In the genomic region with DNA sequence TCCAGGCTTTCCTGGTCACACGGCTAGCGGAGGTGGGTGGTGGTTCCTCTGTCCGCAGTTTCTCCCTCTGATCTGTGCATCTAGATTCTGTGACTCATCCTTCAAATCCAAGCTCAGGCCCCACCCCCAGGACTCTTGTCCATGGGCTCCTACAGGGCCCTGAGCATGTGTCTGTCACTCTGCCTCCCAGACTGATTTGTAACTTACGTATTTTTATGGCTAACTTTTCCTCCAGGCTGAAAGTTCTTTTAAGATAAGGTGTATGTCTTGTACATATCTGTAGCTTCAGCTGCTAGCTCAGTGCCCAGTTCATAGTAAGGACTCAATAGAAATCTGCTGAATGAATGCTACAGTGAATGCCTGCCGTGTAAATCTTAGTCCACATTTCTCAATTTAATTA, we compare ENCODE assay signal across 15 cellular contexts. TPM values are rescaled to one million over a fixed set of nuclear protein-coding genes. Genes with fewer than 3 reads are reported as not detected.
DNase-seq lines count a peak whose midpoint lies in the region; ATAC-seq and TF ChIP-seq lines count a peak whose summit lies in the region.
"Had no signal": no experiment of that assay in that cellular context is flagged by ENCODE, and none has a peak within 500 bp of the region (broad histone marks: within the 10 kb centered on the region; RNA-seq: fewer than 3 reads in every experiment).

No MANE protein-coding gene starts in this region.

- TF ChIP-seq CTCF in BE2C (IDR thresholded peaks at IDR 0.05; ENCODE audit: low read depth, low read length) (no peak), adrenal gland (IDR thresholded peaks at IDR 0.05) (no peak), left lung (IDR thresholded peaks at IDR 0.05) (no peak)

- no peaks in the 10 kb centered on the region for H3K27me3 ChIP-seq in BE2C
- H3K27me3 ChIP-seq in adrenal gland, result no peaks in the 10 kb centered on the region
- no peaks in the 10 kb centered on the region for H3K27me3 ChIP-seq in left lung

- intact Hi-C loops in adrenal gland (cut with DNase I), result no loop called here
- intact Hi-C loops in left lung (cut with DNase I), result no loop called here

- WGBS in adrenal gland, 4 donors, result 45 to 63% (median 48%) methylated on average over 5 of the region's 5 CpGs

- DNase-seq in BE2C (peak; percentile 66), HT1080 (ENCODE audit: low read depth) (peak; percentile 90), adrenal gland (peak in 4 of 7 donors; percentile 52 to 66 (median 54)), left lung (no peak)
- no peak for DNase-seq in stimulated activated CD4-positive, alpha-beta T cell treated with anti-CD3 and anti-CD28 coated beads, Interleukin-4, amount 100 ng/mL, for 1 hour
- DNase-seq: activated CD4-positive, alpha-beta T cell treated with anti-CD3 and anti-CD28 coated beads, Interleukin-2, amount 50 U/mL, for 48 hours; activated naive CD8-positive, alpha-beta T cell treated with anti-CD3 and anti-CD28 coated beads for 36 hours; left ventricle myocardium superior; NCI-H2081; retina; Right ventricle myocardium superior had no signal

- H3K4me1 ChIP-seq in BE2C, result no peaks in the 10 kb centered on the region
- H3K4me1 ChIP-seq in adrenal gland (replicated peaks in 1 of 2), result no peaks in the 10 kb centered on the region
- H3K4me1 ChIP-seq in left lung, result peaks cover 6 to 11% of the 10 kb centered on the region in 2 donors

- ATAC-seq in left lung, result peak; percentile 20
- ATAC-seq in GM21367 (IDR thresholded peaks at IDR 0.05; ENCODE audit: unreplicated experiment), result no peak
- no peak for ATAC-seq in HG03354 (IDR thresholded peaks at IDR 0.05; ENCODE audit: poor library complexity, severe bottlenecking, unreplicated experiment)
- no peak for ATAC-seq in HG03039 (IDR thresholded peaks at IDR 0.05; ENCODE audit: unreplicated experiment)
- ATAC-seq: left ventricle myocardium superior had no signal

- H3K27ac ChIP-seq in adrenal gland, result no peak overlapping the region
- no peak overlapping the region for H3K27ac ChIP-seq in left lung
- H3K27ac ChIP-seq: epithelial cell of prostate had no signal

- H3K36me3 ChIP-seq in BE2C, result no peaks in the 10 kb centered on the region
- no peaks in the 10 kb centered on the region for H3K36me3 ChIP-seq in adrenal gland (replicated peaks in 1 of 2)
- no peaks in the 10 kb centered on the region for H3K36me3 ChIP-seq in left lung

- H3K9me3 ChIP-seq in BE2C, result no peaks in the 10 kb centered on the region
- no peaks in the 10 kb centered on the region for H3K9me3 ChIP-seq in adrenal gland (replicated peaks in 1 of 3)
- no peaks in the 10 kb centered on the region for H3K9me3 ChIP-seq in left lung

- no peak for TF ChIP-seq POLR2A in adrenal gland (IDR thresholded peaks at IDR 0.05)

- H3K4me3 ChIP-seq in BE2C (ENCODE audit: low read depth, low read length) (no peak overlapping the region), adrenal gland (no peak overlapping the region), left lung (no peak overlapping the region)

RNA-seq across cellular contexts. Expression of a gene that starts 8.0 kb away (rescaled TPM):
- polyA plus RNA-seq in BE2C (2012; ENCODE audit: insufficient read depth, insufficient read length, low read depth), result 0.28 TPM
- 0.02 and 0.40 TPM in 2 replicates for total RNA-seq in HT1080 (2014; rRNA removed; shearing (Covaris generic))
- 0.06 and 0.07 TPM in 2 replicates for polyA plus RNA-seq in HT1080 (2015; cell fraction: cytosol; rRNA removed)
- 1.3 and 3.3 TPM in 2 replicates for polyA plus RNA-seq in HT1080 (2015; cell fraction: nucleus; rRNA removed)
- under 1 TPM in 7 of 8 donors, not detected in 1; 0.14 to 0.30 (median 0.17) TPM for total RNA-seq in adrenal gland
- 1 to 10 TPM in 1 of 3 donors, under 1 TPM in 2; 0.16 to 1.2 (median 0.30) TPM for polyA plus RNA-seq in adrenal gland
- 10 to 100 TPM; 24.5 to 44.4 TPM for total RNA-seq in left lung

Comparison
In these comparisons a context has a peak if more than half of its experiments do, and no peak if none do; other contexts are left out.
1. DNase-seq: peak in BE2C (single experiment), HT1080 (single experiment) and adrenal gland (4 of 7); none in left lung (0 of 2) and stimulated activated CD4-positive, alpha-beta T cell treated with anti-CD3 and anti-CD28 coated beads, Interleukin-4, amount 100 ng/mL, for 1 hour (single experiment).
2. RNA of a gene that starts 8.0 kb away (total RNA-seq): 24.5 to 44.4 TPM in left lung; 0.14 to 0.30 TPM in adrenal gland and 0.02 to 0.40 TPM in HT1080; every median in the first group is over 10 times any median in the second.